ENCODE assay signal across 8 cellular contexts in genomic region chr19:44002566-44003460, GRCh38. TPM values are rescaled to one million over a fixed set of nuclear protein-coding genes. Genes with fewer than 3 reads are reported as not detected.
DNase-seq lines count a peak whose midpoint lies in the region; ATAC-seq and TF ChIP-seq lines count a peak whose summit lies in the region.

ZNF230 (plus strand) TSS chr19:44002957; CDS start chr19:44007079, 4,122 bp downstream.

- peak within 1 kb of the TSS; percentile 72 for H2AFZ ChIP-seq in trophoblast cell (ENCODE audit: insufficient read depth, low read length, poor library complexity)

- H3K27me3 ChIP-seq in adipocyte (replicated peaks; ENCODE audit: control insufficient read depth, insufficient read depth, low read length) (no peaks in the 10 kb centered on the region), trophoblast cell (ENCODE audit: insufficient read depth, low read length) (no peaks in the 10 kb centered on the region)

- no peak within 1 kb of the TSS for H2AK5ac ChIP-seq in trophoblast cell (ENCODE audit: low read length)

- intact Hi-C loops in cardiac septum (cut with DNase I), result loop anchor here (1.0 to 10.0 kb wide), 5 partner anchors 19 to 202 kb away; partner anchors contain the start of genes ZNF155, ZNF223, ZNF224 and ZNF225

- no peak within 1 kb of the TSS for H3K23ac ChIP-seq in trophoblast cell (ENCODE audit: low read length)

- peak within 1 kb of the TSS; percentile 80 for H4K8ac ChIP-seq in trophoblast cell (ENCODE audit: low read depth, low read length)

- no peak within 1 kb of the TSS for H3K4ac ChIP-seq in trophoblast cell (ENCODE audit: low read depth, low read length)

- no CpG with 5 or more reads among the region's 48 CpGs for WGBS in trophoblast cell (ENCODE audit: extremely low coverage, insufficient coverage, insufficient read length)

- no peak within 1 kb of the TSS for H3K27ac ChIP-seq in trophoblast cell (ENCODE audit: low read depth, low read length)

- H3K9ac ChIP-seq in adipocyte (ENCODE audit: low read length) (peak within 1 kb of the TSS; percentile 91), trophoblast cell (ENCODE audit: low read length) (peak within 1 kb of the TSS; percentile 76)

- peak within 1 kb of the TSS; percentile 88 for H3K4me3 ChIP-seq in adipocyte (ENCODE audit: low read length)
- peak within 1 kb of the TSS; percentile 74 for H3K4me3 ChIP-seq in trophoblast cell (ENCODE audit: low read depth, low read length)

- 0 out of 2 replicates have a peak, but pooled peaks have one; percentile 4 for TF ChIP-seq CTCF in GM12874 (IDR thresholded peaks at IDR 0.05; ENCODE audit: insufficient read depth, low read depth, low read length)
- TF ChIP-seq CTCF in type B pancreatic cell (conservative IDR thresholded peaks at IDR 0.05), result no peak

- peaks cover 3% of the 10 kb centered on the region for H3K27me3 Mint-ChIP-seq in type B pancreatic cell

- H3K18ac ChIP-seq in trophoblast cell (ENCODE audit: low read length), result peak within 1 kb of the TSS; percentile 21

- H2BK5ac ChIP-seq in trophoblast cell (ENCODE audit: low read depth, low read length, poor library complexity), result no peak within 1 kb of the TSS

- peak; percentile 88 for ATAC-seq in HG02678 (IDR thresholded peaks at IDR 0.05; ENCODE audit: unreplicated experiment)

- H3K9me3 Mint-ChIP-seq in type B pancreatic cell, result peaks cover 10% of the 10 kb centered on the region

- H3K4me1 Mint-ChIP-seq in type B pancreatic cell (ENCODE audit: unreplicated experiment), result peaks cover 17% of the 10 kb centered on the region

- no peak within 1 kb of the TSS for H2BK120ac ChIP-seq in trophoblast cell (ENCODE audit: insufficient read depth, low read length, poor library complexity)

- peak within 1 kb of the TSS; percentile 46 for H4K12ac ChIP-seq in trophoblast cell (ENCODE audit: low read depth, low read length)

- peak within 1 kb of the TSS; percentile 29 for H4K91ac ChIP-seq in trophoblast cell (ENCODE audit: low read depth, low read length)

- peak; percentile 95 for DNase-seq in NCI-H1105 treated with DMSO at 0.1 percent for 48 hours (lab: John Stamatoyannopoulos, UW)
- peak; percentile 79 to 94 for DNase-seq in SW 1271 (lab: John Stamatoyannopoulos, UW)
- peak; percentile 99 for DNase-seq in adipocyte (ENCODE audit: low read depth)
- peak; percentile 95 for DNase-seq in cardiac septum (ENCODE audit: low spot score)
- peak; percentile 97 to 98 for DNase-seq in trophoblast cell
- peak; percentile 85 for DNase-seq in type B pancreatic cell (ENCODE audit: extremely low spot score, unreplicated experiment)

- peak within 1 kb of the TSS; percentile 90 for H3K4me2 ChIP-seq in trophoblast cell (ENCODE audit: low read length)

- peaks cover 29% of the 10 kb centered on the region for H3K36me3 Mint-ChIP-seq in type B pancreatic cell

- H3K79me2 ChIP-seq in trophoblast cell (ENCODE audit: control insufficient read depth, insufficient read depth, low read length, poor library complexity), result no peaks in the 10 kb centered on the region

- H2BK12ac ChIP-seq in trophoblast cell (ENCODE audit: low read length), result no peak within 1 kb of the TSS

- H3K79me1 ChIP-seq in trophoblast cell (ENCODE audit: low read length), result peaks cover 5% of the 10 kb centered on the region

- peak within 1 kb of the TSS; percentile 100 for H3K4me3 Mint-ChIP-seq in type B pancreatic cell

- H3K9me3 ChIP-seq in adipocyte (ENCODE audit: control insufficient read depth, low read length) (no peaks in the 10 kb centered on the region), trophoblast cell (ENCODE audit: insufficient read depth, low read depth, low read length) (peaks cover 4% of the 10 kb centered on the region)

- H3K4me1 ChIP-seq in adipocyte (ENCODE audit: control insufficient read depth, insufficient read depth, low read length) (peaks cover 10% of the 10 kb centered on the region), trophoblast cell (ENCODE audit: control insufficient read depth in 1 of 2, insufficient read depth in 2 of 2, low read length in 2 of 2) (peaks cover 2% of the 10 kb centered on the region in 2 experiments)

- peak within 1 kb of the TSS; percentile 87 for H3K27ac Mint-ChIP-seq in type B pancreatic cell

- H3K14ac ChIP-seq in trophoblast cell (ENCODE audit: low read length), result peak within 1 kb of the TSS; percentile 6

- H3K36me3 ChIP-seq in adipocyte (ENCODE audit: control insufficient read depth, insufficient read depth, low read length, severe bottlenecking) (peaks cover 8% of the 10 kb centered on the region), trophoblast cell (ENCODE audit: control insufficient read depth in 1 of 2, insufficient read depth in 2 of 2, low read length in 2 of 2) (peaks cover 5 to 6% of the 10 kb centered on the region in 2 experiments)

RNA-seq across cellular contexts. Expression of gene ZNF230, which starts in this region (rescaled TPM):
- total RNA-seq in cardiac septum (2.3 TPM), type B pancreatic cell (ENCODE audit: low replicate concordance) (5.0 and 6.5 TPM in 2 replicates)
- polyA plus RNA-seq in trophoblast cell (2013), result 1.7 TPM in 2 replicates
